Comparison of ENCODE assay signal across 19 cellular contexts in genomic region chr3:41041899-41042298, GRCh38.
DNase-seq lines count a peak whose midpoint lies in the region; ATAC-seq, FAIRE-seq and TF ChIP-seq lines count a peak whose summit lies in the region.
"Had no signal": no experiment of that assay in that cellular context is flagged by ENCODE, and none has a peak within 500 bp of the region (broad histone marks: within the 10 kb centered on the region; RNA-seq: fewer than 3 reads in every experiment).

No MANE protein-coding gene starts in this region.

- no peak for FAIRE-seq in small intestine (lab: Jason Lieb, UNC)
- FAIRE-seq: D721Med, G401.6, GM12891 had no signal

- peak; percentile 86 for ATAC-seq in Right ventricle myocardium inferior
- peak in 7 of 8 donors; percentile 51 to 92 (median 80) for ATAC-seq in heart right ventricle
- peak; percentile 49 for ATAC-seq in left colon
- ATAC-seq in GM21447 (IDR thresholded peaks at IDR 0.05; ENCODE audit: unreplicated experiment), result no peak
- ATAC-seq: CD8-positive, alpha-beta T cell; GM23338 had no signal

- H3K9me3 ChIP-seq in right atrium auricular region (peaks cover 0 to 1% of the 10 kb centered on the region in 2 donors), heart right ventricle (peaks cover 0 to 3% (median 0%) of the 10 kb centered on the region in 11 donors), small intestine (ENCODE audit: control insufficient read depth, low read depth) (no peaks in the 10 kb centered on the region)

- H3K27ac ChIP-seq in right atrium auricular region, result no peak overlapping the region
- no peak overlapping the region for H3K27ac ChIP-seq in heart right ventricle
- no peak overlapping the region for H3K27ac ChIP-seq in small intestine (ENCODE audit: low read depth in 1 of 2, low read length in 1 of 2)
- H3K27ac ChIP-seq: 22Rv1 had no signal

- TF ChIP-seq CTCF in right atrium auricular region (IDR thresholded peaks at IDR 0.05), result no peak
- TF ChIP-seq CTCF in heart right ventricle (IDR thresholded peaks at IDR 0.05), result no peak

- H3K4me1 ChIP-seq in right atrium auricular region (no peaks in the 10 kb centered on the region), heart right ventricle (peaks cover 0 to 11% (median 0%) of the 10 kb centered on the region in 9 donors), small intestine (ENCODE audit: control insufficient read depth in 2 of 2, insufficient read depth in 1 of 2, low read depth in 1 of 2, low read length in 1 of 2) (peaks cover 0 to 2% of the 10 kb centered on the region in 2 donors)

- H3K36me3 ChIP-seq in right atrium auricular region (no peaks in the 10 kb centered on the region), heart right ventricle (no peaks in the 10 kb centered on the region), small intestine (ENCODE audit: control insufficient read depth in 2 of 2, insufficient read depth in 2 of 2, low read length in 2 of 2) (no peaks in the 10 kb centered on the region)

- DNase-seq in Right ventricle myocardium inferior (ENCODE audit: missing footprints), result no peak
- DNase-seq in right atrium auricular region (ENCODE audit: low spot score), result no peak
- DNase-seq in heart right ventricle, result peak in 1 of 2 donors; percentile 23
- DNase-seq in left colon, result no peak
- peak; percentile 46 for DNase-seq in small intestine
- no peak for DNase-seq in stimulated activated CD4-positive, alpha-beta T cell treated with anti-CD3 and anti-CD28 coated beads, Interleukin-2, amount 100 ng/mL, for 24 hours
- no peak for DNase-seq in middle frontal gyrus (ENCODE audit: extremely low spot score, low spot score)
- DNase-seq: CD8-positive, alpha-beta T cell; COR-L47; DMS153; DMS79 treated with DMSO at 0.1 percent for 48 hours; EL; H7 had no signal

- H3K4me3 ChIP-seq in right atrium auricular region (no peak overlapping the region), heart right ventricle (no peak overlapping the region), small intestine (ENCODE audit: low read depth in 1 of 2, low read length in 2 of 2) (no peak overlapping the region)
- H3K4me3 ChIP-seq: GM23338 had no signal

- H3K27me3 ChIP-seq in right atrium auricular region (no peaks in the 10 kb centered on the region), heart right ventricle (no peaks in the 10 kb centered on the region), small intestine (ENCODE audit: control insufficient read depth in 2 of 2, insufficient read depth in 2 of 2, low read length in 2 of 2) (no peaks in the 10 kb centered on the region)

- intact Hi-C loops in Right ventricle myocardium inferior (cut with DNase I), result no loop called here
- intact Hi-C loops in heart right ventricle (cut with DNase I), result no loop called here
- intact Hi-C loops in left colon (cut with DNase I, micrococcal nuclease), result no loop called here

- WGBS in heart right ventricle, 2 donors, result 45 to 68% methylated on average over 1 of the region's 1 CpG
- 53 to 77% (median 57%) methylated on average over 1 of the region's 1 CpG for WGBS in small intestine, 3 donors
